Comparison of ENCODE assay signal across 8 cellular contexts in the genomic region with DNA sequence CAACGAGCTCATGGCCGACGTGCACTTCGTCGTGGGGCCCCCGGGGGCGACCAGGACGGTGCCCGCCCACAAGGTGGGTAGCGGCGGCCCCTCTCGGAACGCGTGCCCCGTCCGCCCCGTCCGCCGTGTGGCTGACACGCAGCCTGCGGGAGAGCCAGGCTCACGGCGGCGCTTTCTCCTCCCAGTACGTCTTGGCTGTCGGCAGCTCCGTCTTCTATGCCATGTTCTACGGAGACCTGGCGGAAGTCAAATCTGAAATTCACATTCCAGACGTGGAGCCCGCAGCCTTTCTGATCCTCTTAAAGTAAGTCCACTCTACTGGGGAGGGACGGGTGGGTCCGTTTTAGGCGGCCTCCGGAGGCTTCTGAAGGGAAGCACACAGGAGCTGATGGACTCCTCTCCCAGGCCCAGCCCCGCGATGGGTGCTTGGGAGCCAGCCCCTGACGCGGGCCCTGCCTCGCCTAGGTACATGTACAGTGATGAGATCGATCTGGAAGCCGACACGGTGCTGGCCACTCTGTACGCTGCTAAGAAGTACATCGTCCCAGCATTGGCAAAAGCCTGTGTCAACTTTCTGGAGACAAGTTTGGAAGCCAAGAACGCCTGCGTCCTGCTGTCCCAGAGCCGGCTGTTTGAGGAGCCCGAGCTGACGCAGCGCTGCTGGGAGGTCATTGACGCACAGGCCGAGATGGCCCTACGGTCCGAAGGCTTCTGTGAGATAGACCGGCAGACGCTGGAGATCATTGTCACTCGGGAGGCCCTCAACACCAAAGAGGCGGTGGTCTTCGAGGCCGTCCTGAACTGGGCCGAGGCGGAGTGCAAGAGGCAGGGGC. TPM values are rescaled to one million over a fixed set of nuclear protein-coding genes. Genes with fewer than 3 reads are reported as not detected.
DNase-seq lines count a peak whose midpoint lies in the region; FAIRE-seq and TF ChIP-seq lines count a peak whose summit lies in the region.

No MANE protein-coding gene starts in this region.

- H2AFZ ChIP-seq in keratinocyte (ENCODE audit: control insufficient read depth, low read length) = no peak overlapping the region

- peak overlapping the region; percentile 73 for H3K9ac ChIP-seq in keratinocyte (ENCODE audit: control insufficient read depth, extremely low read depth, insufficient read depth, low read length)

- no peaks in the 10 kb centered on the region for H3K27me3 Mint-ChIP-seq in activated T-cell treated with anti-CD3 and anti-CD28 coated beads, Interleukin-2, amount 50 U/mL, for 24 hours

- 41 to 44% methylated on average over 6 to 60 of the region's 63 CpGs for WGBS in testis, 2 donors

- H3K4me1 ChIP-seq in ascending aorta (peaks cover 4 to 17% of the 10 kb centered on the region in 2 donors), keratinocyte (ENCODE audit: control insufficient read depth, extremely low read depth, insufficient read depth, low read length) (peaks cover 7% of the 10 kb centered on the region), testis (peaks cover 6% of the 10 kb centered on the region)

- TF ChIP-seq CTCF in ascending aorta (IDR thresholded peaks at IDR 0.05) = no peak
- no peak for TF ChIP-seq CTCF in keratinocyte (optimal IDR thresholded peaks at IDR 0.05 in 1 of 3, IDR thresholded peaks at IDR 0.05 in 1 of 3, conservative IDR thresholded peaks at IDR 0.05 in 1 of 3; ENCODE audit: extremely low read depth in 1 of 3, insufficient read depth in 2 of 3, low read length in 3 of 3)
- TF ChIP-seq CTCF in testis (IDR thresholded peaks at IDR 0.05) = no peak

- no peak for TF ChIP-seq POLR2A in testis (IDR thresholded peaks at IDR 0.05)

- H3K4me2 ChIP-seq in keratinocyte (ENCODE audit: control insufficient read depth, extremely low read depth, insufficient read depth, low read depth, low read length) = peak overlapping the region; percentile 66

- FAIRE-seq in keratinocyte (lab: Jason Lieb, UNC) = no peak

- peak overlapping the region; percentile 79 for H3K4me3 Mint-ChIP-seq in activated T-cell treated with anti-CD3 and anti-CD28 coated beads, Interleukin-2, amount 50 U/mL, for 24 hours

- H3K4me3 ChIP-seq in ascending aorta (peak overlapping the region; percentile 72), keratinocyte (ENCODE audit: control insufficient read depth in 2 of 3, extremely low read depth in 1 of 3, insufficient read depth in 2 of 3, low read depth in 1 of 3, low read length in 3 of 3) (peak overlapping the region; percentile 54 to 67 (median 64)), testis (peak overlapping the region; percentile 59 to 65)

- H3K36me3 ChIP-seq in ascending aorta (peaks cover 12 to 35% of the 10 kb centered on the region in 2 donors), keratinocyte (ENCODE audit: control insufficient read depth in 2 of 2, extremely low read depth in 1 of 2, insufficient read depth in 2 of 2, low read length in 2 of 2) (peaks cover 17 to 20% of the 10 kb centered on the region in 2 experiments), testis (ENCODE audit: low read depth, missing control alignments) (no peaks in the 10 kb centered on the region)

- H3K9me1 ChIP-seq in keratinocyte (ENCODE audit: control insufficient read depth, extremely low read depth, insufficient read depth, low read length) = no peaks in the 10 kb centered on the region

- no peaks in the 10 kb centered on the region for H3K9me3 ChIP-seq in ascending aorta
- H3K9me3 ChIP-seq in keratinocyte (ENCODE audit: control insufficient read depth, low read depth, low read length) = no peaks in the 10 kb centered on the region
- H3K9me3 ChIP-seq in testis = no peaks in the 10 kb centered on the region

- no peaks in the 10 kb centered on the region for H4K20me1 ChIP-seq in keratinocyte (ENCODE audit: control insufficient read depth, extremely low read depth, insufficient read depth, low read length)

- H3K27ac Mint-ChIP-seq in activated T-cell treated with anti-CD3 and anti-CD28 coated beads, Interleukin-2, amount 50 U/mL, for 24 hours = peak overlapping the region; percentile 71

- dilution Hi-C loops in keratinocyte (cut with MboI; ENCODE audit: extremely low pct_ligation_motif_present, low sequenced_read_pairs) = no loop called here

- H3K79me2 ChIP-seq in keratinocyte (ENCODE audit: control insufficient read depth, insufficient read depth, low read length) = peaks cover 15% of the 10 kb centered on the region

- intact Hi-C loops in ascending aorta (cut with DNase I) = loop anchor here (10.0 kb wide), 6 partner anchors 65 to 575 kb away; partner anchors contain the start of genes AHNAK2, CRIP2, MTA1 and PACS2
- intact Hi-C loops in testis (cut with DNase I; ENCODE audit: low total_unique reads) = no loop called here

- H3K9me3 Mint-ChIP-seq in activated T-cell treated with anti-CD3 and anti-CD28 coated beads, Interleukin-2, amount 50 U/mL, for 24 hours = no peaks in the 10 kb centered on the region

- H3K36me3 Mint-ChIP-seq in activated T-cell treated with anti-CD3 and anti-CD28 coated beads, Interleukin-2, amount 50 U/mL, for 24 hours (ENCODE audit: low read depth) = peaks cover 71% of the 10 kb centered on the region

- H3K4me1 Mint-ChIP-seq in activated T-cell treated with anti-CD3 and anti-CD28 coated beads, Interleukin-2, amount 50 U/mL, for 24 hours (ENCODE audit: low read depth) = peaks cover 37% of the 10 kb centered on the region

- DNase-seq in activated T-cell treated with anti-CD3 and anti-CD28 coated beads, Interleukin-2, amount 50 U/mL, for 24 hours = no peak
- DNase-seq in activated T-cell treated with anti-CD3 and anti-CD28 coated beads for 4 hours (no peak), ascending aorta (ENCODE audit: low spot score in 2 of 2) (no peak), keratinocyte (ENCODE audit: low read depth, low spot score) (no peak), testis (peak; percentile 45), SHP77 (lab: John Stamatoyannopoulos, UW) (no peak), NCI-H187 treated with DMSO at 0.1 percent for 48 hours (lab: John Stamatoyannopoulos, UW) (no peak), Ammon's horn (ENCODE audit: low spot score) (no peak)

- H3K27ac ChIP-seq in ascending aorta (peak overlapping the region; percentile 84 to 88), keratinocyte (ENCODE audit: control insufficient read depth, insufficient read depth, low read length) (peak overlapping the region; percentile 40), testis (peak overlapping the region; percentile 65 to 93)

- no peaks in the 10 kb centered on the region for H3K27me3 ChIP-seq in ascending aorta
- no peaks in the 10 kb centered on the region for H3K27me3 ChIP-seq in keratinocyte (ENCODE audit: control insufficient read depth, extremely low read depth, insufficient read depth, low read length)
- no peaks in the 10 kb centered on the region for H3K27me3 ChIP-seq in testis

RNA-seq across cellular contexts. Expression of gene BTBD6, which starts 1.1 kb away (rescaled TPM):
- total RNA-seq in ascending aorta (80.1 TPM), testis (10 to 100 TPM; 84.1 to 97.6 TPM)
- polyA plus RNA-seq in keratinocyte (22.2 to 31.9 TPM (median 28.3 TPM) in 3 replicates), testis (ENCODE audit: insufficient read depth, low read depth, low replicate concordance) (120 TPM)
- 13.2 TPM for polyA plus RNA-seq in keratinocyte (2011; ENCODE audit: low read depth)
- polyA plus RNA-seq in keratinocyte (2011; cell fraction: cytosol; rRNA removed) = 16.7 and 24.8 TPM in 2 replicates
- 26.6 and 27.7 TPM in 2 replicates for polyA plus RNA-seq in keratinocyte (2011; cell fraction: nucleus; rRNA removed)
- 25.9 and 34.5 TPM in 2 replicates for polyA plus RNA-seq in keratinocyte (2012; ENCODE audit: low replicate concordance)
- 25.7 to 27.9 TPM (median 26.1 TPM) in 3 replicates for polyA minus RNA-seq in keratinocyte
- 32.8 TPM for polyA minus RNA-seq in keratinocyte (2011; cell fraction: cytosol; rRNA and poly(A)+ RNA removed)
- 6.7 and 8.5 TPM in 2 replicates for polyA minus RNA-seq in keratinocyte (2011; cell fraction: nucleus; rRNA and poly(A)+ RNA removed)

RNA-seq across cellular contexts. Expression of gene BRF1, which starts 51.4 kb away (rescaled TPM):
- total RNA-seq in ascending aorta = 60.9 TPM
- 5.4 to 8.1 TPM (median 6.5 TPM) in 3 replicates for polyA plus RNA-seq in keratinocyte
- 9.7 TPM for polyA plus RNA-seq in keratinocyte (2011; ENCODE audit: low read depth)
- polyA plus RNA-seq in keratinocyte (2011; cell fraction: cytosol; rRNA removed) = 3.5 and 5.7 TPM in 2 replicates
- polyA plus RNA-seq in keratinocyte (2011; cell fraction: nucleus; rRNA removed) = 16.5 and 18.3 TPM in 2 replicates
- 6.9 and 16.0 TPM in 2 replicates for polyA plus RNA-seq in keratinocyte (2012; ENCODE audit: low replicate concordance)
- polyA minus RNA-seq in keratinocyte = 12.9 to 21.2 TPM (median 13.0 TPM) in 3 replicates
- polyA minus RNA-seq in keratinocyte (2011; cell fraction: cytosol; rRNA and poly(A)+ RNA removed) = 7.5 TPM
- 21.6 and 27.5 TPM in 2 replicates for polyA minus RNA-seq in keratinocyte (2011; cell fraction: nucleus; rRNA and poly(A)+ RNA removed)
- 100 to 1,000 TPM in 1 of 2 donors, 10 to 100 TPM in 1; 95.3 to 112 TPM for total RNA-seq in testis
- 30.3 TPM for polyA plus RNA-seq in testis (ENCODE audit: insufficient read depth, low read depth, low replicate concordance)
